19 cellular contexts compared by ENCODE assay signal in the genomic region with DNA sequence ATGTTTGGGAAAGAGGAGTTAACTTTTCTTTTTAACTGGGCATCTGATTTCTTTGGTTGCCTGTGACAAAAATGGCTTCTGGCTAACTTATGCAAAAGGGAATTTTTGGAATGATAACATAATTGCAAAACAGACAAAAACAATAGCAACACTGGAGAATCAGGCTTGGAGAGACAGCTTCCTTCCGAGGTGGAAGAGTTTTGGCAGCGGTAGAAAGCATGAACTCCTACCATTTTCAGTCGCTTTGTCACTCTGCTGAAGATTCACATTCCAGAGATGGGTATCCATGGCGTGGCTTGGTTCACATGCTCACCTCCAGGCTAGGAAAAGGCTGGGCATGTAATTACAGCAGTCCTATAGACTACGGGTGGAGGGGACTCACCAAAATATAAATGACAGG. TPM values are rescaled to one million over a fixed set of nuclear protein-coding genes. Genes with fewer than 3 reads are reported as not detected.
A peak's percentile ranks its signal among the peaks of the same experiment; 100 is the strongest.
DNase-seq lines count a peak whose midpoint lies in the region; ATAC-seq and TF ChIP-seq lines count a peak whose summit lies in the region.
"Had no signal": no experiment of that assay in that cellular context is flagged by ENCODE, and none has a peak within 500 bp of the region (broad histone marks: within the 10 kb centered on the region; RNA-seq: fewer than 3 reads in every experiment).

No MANE protein-coding gene starts in this region.

- H3K4me1 Mint-ChIP-seq in mesothelial cell of epicardium, result peaks cover 55% of the 10 kb centered on the region
- H3K4me1 Mint-ChIP-seq: CD4-positive, alpha-beta memory T cell; GM23338 had no signal

- H3K9me3 ChIP-seq in MM.1S (replicated peaks; ENCODE audit: insufficient read depth, low read length), result no peaks in the 10 kb centered on the region

- peaks cover 3% of the 10 kb centered on the region for H3K9me3 Mint-ChIP-seq in mesothelial cell of epicardium
- H3K9me3 Mint-ChIP-seq: GM23338 had no signal

- H3K36me3 ChIP-seq in MM.1S (replicated peaks; ENCODE audit: insufficient read depth, low read length), result no peaks in the 10 kb centered on the region

- H4K20me1 ChIP-seq in MM.1S (ENCODE audit: insufficient read depth, low read length), result no peaks in the 10 kb centered on the region

- peak overlapping the region; percentile 3; the same call in 1 of the 2 replicates for H3K4me2 ChIP-seq in MM.1S (ENCODE audit: low read depth, low read length)
- H3K4me2 ChIP-seq: GM23338 had no signal

- H3F3A ChIP-seq in MM.1S (ENCODE audit: insufficient read depth, low read length), result no peaks in the 10 kb centered on the region

- DNase-seq in AG08395 (ENCODE audit: low spot score), result peak; percentile 52
- DNase-seq in MM.1S, result no peak
- DNase-seq in epithelial cell of esophagus (ENCODE audit: low read depth), result peak; percentile 50
- DNase-seq in mesothelial cell of epicardium (ENCODE audit: low spot score in 2 of 2, unreplicated experiment in 2 of 2), result no peak
- no peak for DNase-seq in activated naive CD4-positive, alpha-beta T cell treated with anti-CD3 and anti-CD28 coated beads, Interleukin-2, amount 50 U/mL, for 16 hours
- no peak for DNase-seq in sciatic nerve (ENCODE audit: low spot score)
- DNase-seq in NCI-H446 treated with DMSO at 0.1 percent for 48 hours (lab: John Stamatoyannopoulos, UW), result no peak
- DNase-seq: 8988T; CD4-positive, alpha-beta memory T cell; DMS153; GDM1; HCEC 1CT; NCI-H187; NCI-H2227 treated with DMSO at 0.1 percent for 48 hours; NCI-H524; SIG-M5 had no signal

- no peak for ATAC-seq in GM21737 (IDR thresholded peaks at IDR 0.05; ENCODE audit: unreplicated experiment)
- ATAC-seq in sciatic nerve, result no peak
- ATAC-seq: GM23338 had no signal

- peaks cover 14% of the 10 kb centered on the region; the same call in 1 of the 2 replicates for H3K4me1 ChIP-seq in MM.1S (ENCODE audit: low read length)

- no peaks in the 10 kb centered on the region for H3K79me2 ChIP-seq in MM.1S (ENCODE audit: low read length)

- no peaks in the 10 kb centered on the region for H3K27me3 ChIP-seq in MM.1S (replicated peaks; ENCODE audit: insufficient read depth, low read length)

- no peak overlapping the region for H2AFZ ChIP-seq in MM.1S (ENCODE audit: low read length)

- H3K27me3 Mint-ChIP-seq in mesothelial cell of epicardium (ENCODE audit: low read depth), result no peaks in the 10 kb centered on the region

- no peak for TF ChIP-seq CTCF in MM.1S (IDR thresholded peaks at IDR 0.05; ENCODE audit: low read length)
- TF ChIP-seq CTCF in epithelial cell of esophagus (IDR thresholded peaks at IDR 0.05; ENCODE audit: insufficient read depth, low read depth, low read length, missing control alignments), result no peak
- TF ChIP-seq CTCF in mesothelial cell of epicardium (IDR thresholded peaks at IDR 0.05; ENCODE audit: unreplicated experiment), result no peak

- H3K4me3 ChIP-seq in MM.1S (ENCODE audit: low read length) (no peak overlapping the region), epithelial cell of esophagus (ENCODE audit: low read length) (no peak overlapping the region)
- H3K4me3 ChIP-seq: GM23338 had no signal

- no peak overlapping the region for H3K27ac ChIP-seq in MM.1S (ENCODE audit: low read length)
- H3K27ac ChIP-seq: RWPE1 had no signal

- H3K27ac Mint-ChIP-seq in mesothelial cell of epicardium, result peak overlapping the region; percentile 47
- H3K27ac Mint-ChIP-seq: CD4-positive, alpha-beta memory T cell; GM23338 had no signal

- H3K36me3 Mint-ChIP-seq in mesothelial cell of epicardium, result no peaks in the 10 kb centered on the region
- H3K36me3 Mint-ChIP-seq: CD4-positive, alpha-beta memory T cell had no signal

- intact Hi-C loops in sciatic nerve (cut with DNase I), result no loop called here

- H3K9me2 ChIP-seq in MM.1S (replicated peaks; ENCODE audit: insufficient read depth, low read length), result no peaks in the 10 kb centered on the region

- no peak overlapping the region for H3K9ac ChIP-seq in MM.1S (ENCODE audit: low read length)

- no peak overlapping the region for H3K4me3 Mint-ChIP-seq in mesothelial cell of epicardium
- H3K4me3 Mint-ChIP-seq: CD4-positive, alpha-beta memory T cell; GM23338 had no signal

RNA-seq across cellular contexts. Expression of a gene that starts 17.2 kb away (rescaled TPM):
- total RNA-seq in mesothelial cell of epicardium, result 21.8 to 26.8 TPM (median 26.8 TPM) in 3 replicates
- total RNA-seq in sciatic nerve, result 41.1 TPM

Comparison
In these comparisons a context has a peak if more than half of its experiments do, and no peak if none do; other contexts are left out.
1. DNase-seq: peak in AG08395 (single experiment) and epithelial cell of esophagus (single experiment); none in MM.1S (single experiment), mesothelial cell of epicardium (0 of 2), activated naive CD4-positive, alpha-beta T cell treated with anti-CD3 and anti-CD28 coated beads, Interleukin-2, amount 50 U/mL, for 16 hours (single experiment), sciatic nerve (single experiment) and NCI-H446 treated with DMSO at 0.1 percent for 48 hours (single experiment).